21 cellular contexts compared by ENCODE assay signal in genomic region chr12:32519047-32519446, GRCh38.
DNase-seq lines count a peak whose midpoint lies in the region; ATAC-seq and TF ChIP-seq lines count a peak whose summit lies in the region.
"Had no signal": no experiment of that assay in that cellular context is flagged by ENCODE, and none has a peak within 500 bp of the region (broad histone marks: within the 10 kb centered on the region; RNA-seq: fewer than 3 reads in every experiment).

No MANE protein-coding gene starts in this region.

- H3K4me1 ChIP-seq in right cardiac atrium (ENCODE audit: control insufficient read depth, insufficient read depth, low read length) (peaks cover 8% of the 10 kb centered on the region), left lung (peaks cover 7 to 50% of the 10 kb centered on the region in 2 donors)
- H3K4me1 ChIP-seq: BE2C had no signal

- no peaks in the 10 kb centered on the region for H3K9me3 ChIP-seq in right cardiac atrium (ENCODE audit: control insufficient read depth, low read length)
- H3K9me3 ChIP-seq in left lung, result no peaks in the 10 kb centered on the region
- H3K9me3 ChIP-seq: BE2C, BLaER1 had no signal

- H3K27me3 ChIP-seq in right cardiac atrium (ENCODE audit: control insufficient read depth, insufficient read depth) (no peaks in the 10 kb centered on the region), left lung (no peaks in the 10 kb centered on the region)
- H3K27me3 ChIP-seq: BE2C, BLaER1 had no signal

- H3K27ac ChIP-seq in right cardiac atrium (ENCODE audit: low read length) (no peak overlapping the region), left lung (peak overlapping the region in 1 of 2 donors; percentile 15)
- H3K27ac ChIP-seq: BLaER1 had no signal

- intact Hi-C loops in left ventricle myocardium superior (cut with micrococcal nuclease), result no loop called here
- intact Hi-C loops in right cardiac atrium (cut with DNase I), result no loop called here
- intact Hi-C loops in left lung (cut with DNase I), result no loop called here

- TF ChIP-seq CTCF in left lung (IDR thresholded peaks at IDR 0.05), result no peak

- ATAC-seq in left ventricle myocardium superior (peak; percentile 11), right cardiac atrium (no peak), left lung (peak; percentile 63)

- H3K4me3 ChIP-seq in right cardiac atrium (ENCODE audit: low read length) (no peak overlapping the region), left lung (no peak overlapping the region)
- H3K4me3 ChIP-seq: BLaER1 had no signal

- DNase-seq in left ventricle myocardium superior (no peak), right cardiac atrium (no peak), DMS53 treated with DMSO at 0.1 percent for 48 hours (lab: John Stamatoyannopoulos, UW; ENCODE audit: unreplicated experiment) (peak; percentile 50), left lung (no peak), NCI-H446 treated with DMSO at 0.1 percent for 48 hours (lab: John Stamatoyannopoulos, UW) (no peak), SKM-1 treated with dmso at 0.1 percent for 144 hours (lab: John Stamatoyannopoulos, UW; ENCODE audit: unreplicated experiment) (no peak)
- no peak for DNase-seq in activated CD4-positive, CD25-positive, alpha-beta regulatory T cell (lab: John Stamatoyannopoulos, UW)
- DNase-seq: 8988T; ACHN; BE2C; C1 segment of cervical spinal cord; CD4-positive, alpha-beta memory T cell; CD4-positive, CD25-positive, alpha-beta regulatory T cell; CD8-positive, alpha-beta memory T cell; COR-L47; DMS 273 treated with DMSO at 0.1 percent for 48 hours; DMS153; DMS79; DND-41; GF-D8 had no signal

- 83% methylated on average over 3 of the region's 3 CpGs for WGBS in right cardiac atrium

- H3K36me3 ChIP-seq in left lung, result no peaks in the 10 kb centered on the region
- H3K36me3 ChIP-seq: BE2C, BLaER1 had no signal

Comparison
In these comparisons a context has a peak if more than half of its experiments do, and no peak if none do; other contexts are left out.
1. ATAC-seq: peak in left ventricle myocardium superior (single experiment) and left lung (single experiment); none in right cardiac atrium (0 of 2).